38 cellular contexts compared by ENCODE assay signal in the genomic region with DNA sequence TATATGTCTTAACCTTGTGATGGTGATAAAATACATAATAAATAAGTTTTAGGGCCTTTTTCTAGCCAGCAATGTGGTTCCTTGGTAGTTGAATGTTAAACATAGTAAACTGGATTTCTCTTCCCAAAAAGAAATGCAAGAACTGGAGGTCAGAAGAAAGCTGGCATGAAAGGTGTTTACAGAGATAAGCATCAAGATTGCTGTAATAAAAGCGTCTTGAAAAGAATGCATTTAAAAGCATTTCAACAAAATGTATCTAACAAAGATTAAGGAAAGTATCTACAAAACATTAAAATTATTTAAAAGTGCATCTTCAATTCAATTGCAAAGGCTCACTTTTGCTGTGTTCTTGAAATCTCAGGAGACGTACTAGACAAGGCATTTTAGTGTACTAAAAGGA.
"Had no signal": no experiment of that assay in that cellular context is flagged by ENCODE, and none has a peak within 500 bp of the region (broad histone marks: within the 10 kb centered on the region; RNA-seq: fewer than 3 reads in every experiment).

No MANE protein-coding gene starts in this region.

- DNase-seq: activated effector memory CD4-positive, alpha-beta T cell treated with anti-CD3 and anti-CD28 coated beads, Interleukin-2, amount 50 U/mL, for 16 hours; activated effector memory CD4-positive, alpha-beta T cell treated with Interleukin-2 at 50 U/mL for 16 hours; activated gamma-delta T cell; activated gamma-delta T cell treated with Interleukin-2 at 50 U/mL for 16 hours; activated naive CD4-positive, alpha-beta T cell; activated naive CD4-positive, alpha-beta T cell treated with anti-CD3 and anti-CD28 coated beads for 36 hours; activated naive CD4-positive, alpha-beta T cell treated with anti-CD3 and anti-CD28 coated beads, Interleukin-2, amount 10 ng/mL, durations not matched to agents 7 days and 5 days; activated naive CD4-positive, alpha-beta T cell treated with anti-CD3 and anti-CD28 coated beads, Interleukin-2, amount 50 U/mL, for 16 hours; activated naive CD4-positive, alpha-beta T cell treated with Interleukin-2 at 50 U/mL for 16 hours; activated naive CD8-positive, alpha-beta T cell treated with anti-CD3 and anti-CD28 coated beads for 36 hours; activated naive CD8-positive, alpha-beta T cell treated with anti-CD3 and anti-CD28 coated beads, Interleukin-2, amount 10 ng/mL, durations not matched to agents 7 days and 5 days; activated naive CD8-positive, alpha-beta T cell treated with anti-CD3 and anti-CD28 coated beads, Interleukin-2, amount 50 U/mL, for 24 hours; activated T-cell treated with anti-CD3 and anti-CD28 coated beads, Interleukin-2, amount 50 U/mL, for 1 hour; activated T-cell treated with anti-CD3 and anti-CD28 coated beads, Interleukin-2, amount 50 U/mL, for 24 hours; activated T-cell treated with anti-CD3 and anti-CD28 coated beads, Interleukin-2, amount 50 U/mL, for 4 hours; activated T-cell treated with anti-CD3 and anti-CD28 coated beads, Interleukin-2, amount 50 U/mL, for 48 hours; activated T-cell treated with anti-CD3 and anti-CD28 coated beads, Interleukin-2, amount 50 U/mL, for 72 hours; adrenal gland; amniotic stem cell; amygdala; anterior cingulate cortex; aorta; body of pancreas; brain microvascular endothelial cell; caudate nucleus; central memory CD4-positive, alpha-beta T cell; cerebellar nuclear complex had no signal

- H3K27ac ChIP-seq: adrenal gland, ascending aorta, body of pancreas, brain microvascular endothelial cell, breast epithelium, cardiac muscle cell had no signal

- H3K9me3 Mint-ChIP-seq: activated naive CD4-positive, alpha-beta T cell treated with anti-CD3 and anti-CD28 coated beads, Interleukin-2, amount 10 ng/mL, durations not matched to agents 7 days and 5 days; activated naive CD4-positive, alpha-beta T cell treated with anti-CD3 and anti-CD28 coated beads, Interleukin-2, amount 50 U/mL, for 24 hours; activated naive CD8-positive, alpha-beta T cell treated with anti-CD3 and anti-CD28 coated beads, Interleukin-2, amount 10 ng/mL, durations not matched to agents 7 days and 5 days; activated T-cell treated with anti-CD3 and anti-CD28 coated beads, Interleukin-2, amount 50 U/mL, for 4 hours; activated T-helper 1 cell treated with anti-CD3 and anti-CD28 coated beads, Interleukin-12 subunit alpha, Interleukin-12 subunit beta, Interleukin-2, Interleukin-4 antibody, amounts not matched to agents 30 ng/mL and 10 ng/mL and 1 ng/mL, durations not matched to agents 14 hours and 24 hours and 36 hours; activated T-helper 2 cell treated with anti-CD3 and anti-CD28 coated beads, Interferon-gamma antibody, Interleukin-2, Interleukin-4, amounts not matched to agents 10 μg/mL and 5 μg/mL and 100 μg/mL, durations not matched to agents 14 hours and 24 hours and 36 hours; brain had no signal

- H3K9me3 ChIP-seq: adrenal gland, ascending aorta, body of pancreas, breast epithelium had no signal

- H3K4me3 ChIP-seq: adrenal gland, ascending aorta, body of pancreas, breast epithelium, cardiac muscle cell had no signal

- ATAC-seq: activated naive CD4-positive, alpha-beta T cell treated with anti-CD3 and anti-CD28 coated beads, Interleukin-2, amount 50 U/mL, for 72 hours; activated naive CD8-positive, alpha-beta T cell treated with anti-CD3 and anti-CD28 coated beads, Interleukin-2, amount 50 U/mL, for 24 hours; activated T-cell treated with anti-CD3 and anti-CD28 coated beads, Interleukin-2, amount 50 U/mL, for 4 hours; activated T-cell treated with anti-CD3 and anti-CD28 coated beads, Interleukin-2, amount 50 U/mL, for 72 hours; activated T-helper 17 cell treated with anti-CD3 and anti-CD28 coated beads, Interleukin-2, amount 50 U/mL, for 72 hours; body of pancreas had no signal

- H3K4me1 ChIP-seq: adrenal gland, ascending aorta, body of pancreas, breast epithelium had no signal

- H3K36me3 ChIP-seq: adrenal gland, ascending aorta, brain microvascular endothelial cell, breast epithelium, cardiac muscle cell had no signal

- H3K27ac Mint-ChIP-seq: activated naive CD4-positive, alpha-beta T cell treated with anti-CD3 and anti-CD28 coated beads for 36 hours; activated naive CD4-positive, alpha-beta T cell treated with anti-CD3 and anti-CD28 coated beads, Interleukin-2, amount 10 ng/mL, durations not matched to agents 7 days and 5 days; activated naive CD4-positive, alpha-beta T cell treated with anti-CD3 and anti-CD28 coated beads, Interleukin-2, amount 50 U/mL, for 24 hours; activated naive CD4-positive, alpha-beta T cell treated with anti-CD3 and anti-CD28 coated beads, Interleukin-2, amount 50 U/mL, for 72 hours; activated naive CD8-positive, alpha-beta T cell; activated naive CD8-positive, alpha-beta T cell treated with anti-CD3 and anti-CD28 coated beads for 36 hours; activated naive CD8-positive, alpha-beta T cell treated with anti-CD3 and anti-CD28 coated beads, Interleukin-2, amount 10 ng/mL, durations not matched to agents 7 days and 5 days; activated naive CD8-positive, alpha-beta T cell treated with anti-CD3 and anti-CD28 coated beads, Interleukin-2, amount 50 U/mL, for 24 hours; activated T-cell treated with anti-CD3 and anti-CD28 coated beads, Interleukin-2, amount 50 U/mL, for 24 hours; activated T-cell treated with anti-CD3 and anti-CD28 coated beads, Interleukin-2, amount 50 U/mL, for 72 hours; activated T-helper 1 cell treated with anti-CD3 and anti-CD28 coated beads, Interleukin-12 subunit alpha, Interleukin-12 subunit beta, Interleukin-2, Interleukin-4 antibody, amounts not matched to agents 30 ng/mL and 10 ng/mL and 1 ng/mL, durations not matched to agents 14 hours and 24 hours and 36 hours; activated T-helper 17 cell treated with anti-CD3 and anti-CD28 coated beads, Interleukin-2, amount 50 U/mL, for 72 hours; activated T-helper 2 cell treated with anti-CD3 and anti-CD28 coated beads, Interferon-gamma antibody, Interleukin-2, Interleukin-4, amounts not matched to agents 10 μg/mL and 5 μg/mL and 100 μg/mL, durations not matched to agents 14 hours and 24 hours and 36 hours had no signal

- H3K4me1 Mint-ChIP-seq: activated naive CD4-positive, alpha-beta T cell treated with anti-CD3 and anti-CD28 coated beads, Interleukin-2, amount 10 ng/mL, durations not matched to agents 7 days and 5 days; activated naive CD4-positive, alpha-beta T cell treated with anti-CD3 and anti-CD28 coated beads, Interleukin-2, amount 50 U/mL, for 24 hours; activated naive CD8-positive, alpha-beta T cell treated with anti-CD3 and anti-CD28 coated beads for 36 hours; activated naive CD8-positive, alpha-beta T cell treated with anti-CD3 and anti-CD28 coated beads, Interleukin-2, amount 10 ng/mL, durations not matched to agents 7 days and 5 days; activated naive CD8-positive, alpha-beta T cell treated with anti-CD3 and anti-CD28 coated beads, Interleukin-2, amount 50 U/mL, for 24 hours; activated T-helper 17 cell treated with anti-CD3 and anti-CD28 coated beads, Interleukin-2, amount 50 U/mL, for 72 hours; central memory CD8-positive, alpha-beta T cell had no signal

- H3K4me3 Mint-ChIP-seq: activated naive CD4-positive, alpha-beta T cell treated with anti-CD3 and anti-CD28 coated beads for 36 hours; activated naive CD4-positive, alpha-beta T cell treated with anti-CD3 and anti-CD28 coated beads, Interleukin-2, amount 10 ng/mL, durations not matched to agents 7 days and 5 days; activated naive CD4-positive, alpha-beta T cell treated with anti-CD3 and anti-CD28 coated beads, Interleukin-2, amount 50 U/mL, for 24 hours; activated naive CD8-positive, alpha-beta T cell; activated naive CD8-positive, alpha-beta T cell treated with anti-CD3 and anti-CD28 coated beads for 36 hours; activated naive CD8-positive, alpha-beta T cell treated with anti-CD3 and anti-CD28 coated beads, Interleukin-2, amount 10 ng/mL, durations not matched to agents 7 days and 5 days; activated naive CD8-positive, alpha-beta T cell treated with anti-CD3 and anti-CD28 coated beads, Interleukin-2, amount 50 U/mL, for 24 hours; activated T-cell treated with anti-CD3 and anti-CD28 coated beads, Interleukin-2, amount 50 U/mL, for 24 hours; activated T-cell treated with anti-CD3 and anti-CD28 coated beads, Interleukin-2, amount 50 U/mL, for 4 hours; activated T-cell treated with anti-CD3 and anti-CD28 coated beads, Interleukin-2, amount 50 U/mL, for 72 hours; activated T-helper 1 cell treated with anti-CD3 and anti-CD28 coated beads, Interleukin-12 subunit alpha, Interleukin-12 subunit beta, Interleukin-2, Interleukin-4 antibody, amounts not matched to agents 30 ng/mL and 10 ng/mL and 1 ng/mL, durations not matched to agents 14 hours and 24 hours and 36 hours; activated T-helper 17 cell treated with anti-CD3 and anti-CD28 coated beads, Interleukin-2, amount 50 U/mL, for 72 hours; brain; central memory CD8-positive, alpha-beta T cell had no signal

- H3K27me3 Mint-ChIP-seq: activated naive CD4-positive, alpha-beta T cell treated with anti-CD3 and anti-CD28 coated beads, Interleukin-2, amount 10 ng/mL, durations not matched to agents 7 days and 5 days; activated naive CD4-positive, alpha-beta T cell treated with anti-CD3 and anti-CD28 coated beads, Interleukin-2, amount 50 U/mL, for 24 hours; activated naive CD8-positive, alpha-beta T cell; activated naive CD8-positive, alpha-beta T cell treated with anti-CD3 and anti-CD28 coated beads for 36 hours; activated naive CD8-positive, alpha-beta T cell treated with anti-CD3 and anti-CD28 coated beads, Interleukin-2, amount 10 ng/mL, durations not matched to agents 7 days and 5 days; activated naive CD8-positive, alpha-beta T cell treated with anti-CD3 and anti-CD28 coated beads, Interleukin-2, amount 50 U/mL, for 24 hours; activated T-cell treated with anti-CD3 and anti-CD28 coated beads, Interleukin-2, amount 50 U/mL, for 24 hours; activated T-helper 17 cell treated with anti-CD3 and anti-CD28 coated beads, Interleukin-2, amount 50 U/mL, for 72 hours; brain; central memory CD8-positive, alpha-beta T cell had no signal

- H3K36me3 Mint-ChIP-seq: activated naive CD4-positive, alpha-beta T cell treated with anti-CD3 and anti-CD28 coated beads, Interleukin-2, amount 10 ng/mL, durations not matched to agents 7 days and 5 days; activated naive CD4-positive, alpha-beta T cell treated with anti-CD3 and anti-CD28 coated beads, Interleukin-2, amount 50 U/mL, for 24 hours; activated naive CD4-positive, alpha-beta T cell treated with anti-CD3 and anti-CD28 coated beads, Interleukin-2, amount 50 U/mL, for 72 hours; activated naive CD8-positive, alpha-beta T cell; activated naive CD8-positive, alpha-beta T cell treated with anti-CD3 and anti-CD28 coated beads for 36 hours; activated naive CD8-positive, alpha-beta T cell treated with anti-CD3 and anti-CD28 coated beads, Interleukin-2, amount 10 ng/mL, durations not matched to agents 7 days and 5 days had no signal

- H3K27me3 ChIP-seq: adrenal gland, ascending aorta, body of pancreas, brain microvascular endothelial cell, breast epithelium, cardiac muscle cell had no signal
